In the genomic region with DNA sequence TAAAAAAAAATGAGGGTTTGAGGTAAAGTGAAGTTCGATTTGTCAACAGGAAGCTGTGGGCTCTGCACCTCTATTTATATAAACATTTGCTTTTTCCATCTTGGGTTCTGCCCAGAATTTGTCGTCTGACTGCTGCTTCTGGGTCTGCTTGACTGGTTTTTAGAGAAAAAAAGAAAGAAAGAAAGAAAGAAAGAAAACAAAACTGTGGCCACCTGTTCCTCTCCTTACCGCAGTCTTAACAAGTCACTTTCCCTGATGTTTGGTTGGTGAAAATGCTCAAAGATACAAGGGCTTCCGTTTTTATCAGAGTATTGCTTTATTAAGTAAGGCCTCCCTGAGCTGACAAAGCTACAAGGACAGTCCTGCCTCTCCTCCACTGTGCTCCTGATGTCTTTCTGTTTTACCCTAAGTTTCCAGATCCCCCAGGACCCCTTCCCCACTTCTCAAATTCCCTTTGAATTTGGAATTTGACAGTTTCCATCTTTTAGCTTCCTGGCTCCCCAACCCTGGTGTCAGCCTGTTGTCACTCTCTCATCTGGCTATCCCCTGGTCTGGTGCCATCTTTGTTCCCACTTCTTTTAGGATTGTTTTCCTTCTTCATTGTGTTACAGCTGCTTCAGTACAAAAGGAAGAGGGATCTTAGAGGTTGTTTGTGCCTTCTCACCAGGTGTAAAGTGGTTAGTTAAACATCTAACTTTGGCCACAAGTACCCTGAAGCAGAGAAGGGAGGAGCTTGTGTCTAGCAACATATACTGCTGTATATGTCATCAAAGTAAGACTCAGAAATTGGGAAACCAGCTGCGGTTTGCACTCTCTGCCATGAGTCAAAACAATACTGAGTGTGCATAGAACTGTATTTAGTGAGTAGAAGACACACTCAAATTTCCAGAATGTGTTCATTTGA, we compare ENCODE assay signal across 9 cellular contexts. TPM values are rescaled to one million over a fixed set of nuclear protein-coding genes. Genes with fewer than 3 reads are reported as not detected.
DNase-seq lines count a peak whose midpoint lies in the region; ATAC-seq and TF ChIP-seq lines count a peak whose summit lies in the region.
"Had no signal": no experiment of that assay in that cellular context is flagged by ENCODE, and none has a peak within 500 bp of the region (broad histone marks: within the 10 kb centered on the region; RNA-seq: fewer than 3 reads in every experiment).

No MANE protein-coding gene starts in this region.

- CTCF ChIA-PET in A673 (lab: Charles Lee): no interaction called here

- DNase-seq in RWPE2 (ENCODE audit: low spot score) (no peak), NCI-H128 (lab: John Stamatoyannopoulos, UW; ENCODE audit: unreplicated experiment) (no peak), midbrain (lab: John Stamatoyannopoulos, UW) (no peak), D341Med (ENCODE audit: low spot score) (no peak), A673 (ENCODE audit: low spot score) (no peak)
- DNase-seq in effector memory CD4-positive, alpha-beta T cell: peak; percentile 15 to 21 (median 19)

- ATAC-seq in GM18870 (IDR thresholded peaks at IDR 0.05; ENCODE audit: unreplicated experiment) (peak; percentile 54), HG02798 (IDR thresholded peaks at IDR 0.05; ENCODE audit: poor library complexity, unreplicated experiment) (peak; percentile 72), RWPE2 (ENCODE audit: low read depth) (0 out of 3 replicates have a peak, but pooled peaks have one; percentile 19)
- ATAC-seq: K562 had no signal

- intact Hi-C loops in A673 (cut with micrococcal nuclease; ENCODE audit: unreplicated experiment): no loop called here

- H3K4me1 ChIP-seq in RWPE2 (ENCODE audit: insufficient read depth, poor library complexity, severe bottlenecking): no peaks in the 10 kb centered on the region
- peaks cover 17% of the 10 kb centered on the region for H3K4me1 ChIP-seq in effector memory CD4-positive, alpha-beta T cell (ENCODE audit: control insufficient read depth, insufficient read depth, low read length, poor library complexity, severe bottlenecking)
- no peaks in the 10 kb centered on the region for H3K4me1 ChIP-seq in A673 (ENCODE audit: insufficient read depth, low read length, poor library complexity, severe bottlenecking)

- H3K4me3 ChIP-seq in RWPE2 (ENCODE audit: severe bottlenecking) (no peak overlapping the region), A673 (ENCODE audit: low read depth, low read length, poor library complexity, severe bottlenecking) (no peak overlapping the region)
- H3K4me3 ChIP-seq in effector memory CD4-positive, alpha-beta T cell (ENCODE audit: insufficient read depth, low read depth, low read length, poor library complexity, severe bottlenecking): peak overlapping the region; percentile 1
- H3K4me3 ChIP-seq: K562 had no signal

- H3K27me3 ChIP-seq in RWPE2 (ENCODE audit: insufficient read depth, poor library complexity, severe bottlenecking) (no peaks in the 10 kb centered on the region), A673 (replicated peaks; ENCODE audit: insufficient read depth, low read depth, low read length, poor library complexity) (peaks cover 6% of the 10 kb centered on the region)
- H3K27me3 ChIP-seq in effector memory CD4-positive, alpha-beta T cell (replicated peaks; ENCODE audit: control insufficient read depth, insufficient read depth, low read length, poor library complexity, severe bottlenecking): no peaks in the 10 kb centered on the region

- H3K27ac ChIP-seq in RWPE2 (ENCODE audit: poor library complexity, severe bottlenecking) (no peak overlapping the region), A673 (ENCODE audit: low read depth, low read length, poor library complexity, severe bottlenecking) (no peak overlapping the region)
- H3K27ac ChIP-seq in effector memory CD4-positive, alpha-beta T cell (ENCODE audit: insufficient read depth, low read length, poor library complexity, severe bottlenecking): peak overlapping the region; percentile 53

- POLR2A ChIA-PET in A673 (lab: Charles Lee; ENCODE audit: low non-redundant PET): no interaction called here

- TF ChIP-seq CTCF in RWPE2 (IDR thresholded peaks at IDR 0.05; ENCODE audit: poor library complexity, severe bottlenecking): no peak
- no peak for TF ChIP-seq CTCF in A673 (conservative IDR thresholded peaks at IDR 0.05; ENCODE audit: low read depth, low read length)

- no peaks in the 10 kb centered on the region for H3K9me3 ChIP-seq in RWPE2 (ENCODE audit: severe bottlenecking)
- H3K9me3 ChIP-seq in effector memory CD4-positive, alpha-beta T cell (ENCODE audit: control insufficient read depth, low read length): no peaks in the 10 kb centered on the region
- no peaks in the 10 kb centered on the region for H3K9me3 ChIP-seq in A673 (ENCODE audit: low read depth, low read length, poor library complexity, severe bottlenecking)

- H3K36me3 ChIP-seq in RWPE2 (ENCODE audit: low read depth) (no peaks in the 10 kb centered on the region), A673 (ENCODE audit: insufficient read depth, low read length, poor library complexity, severe bottlenecking) (no peaks in the 10 kb centered on the region)
- no peaks in the 10 kb centered on the region for H3K36me3 ChIP-seq in effector memory CD4-positive, alpha-beta T cell (ENCODE audit: control insufficient read depth, insufficient read depth, low read length)

- BruUV-seq in A673 (replicated peaks; lab: Mats Ljungman, UMichigan): no TSS peak

RNA-seq across cellular contexts. Expression of gene MFAP5, which starts 18.0 kb away (rescaled TPM):
- 0.52 and 1.7 TPM in 2 replicates for total RNA-seq in A673 (2021)
- total RNA-seq: K562 had no signal

RNA-seq across cellular contexts. Expression of gene AICDA, which starts 31.9 kb away (rescaled TPM):
- total RNA-seq in A673 (2021): not detected in 2 replicates
- total RNA-seq: K562 had no signal

RNA-seq across cellular contexts. Expression of gene RIMKLB, which starts 53.2 kb away (rescaled TPM):
- total RNA-seq in A673 (2021): 21.9 and 27.2 TPM in 2 replicates

Comparison
In these comparisons a context has a peak if more than half of its experiments do, and no peak if none do; other contexts are left out.
1. ATAC-seq: peak in every context shown above with its lines; median percentile 72 in HG02798; 54 in GM18870; 19 in RWPE2.
2. DNase-seq: peak in effector memory CD4-positive, alpha-beta T cell (3 of 3); none in RWPE2 (single experiment), NCI-H128 (single experiment), midbrain (single experiment), D341Med (single experiment) and A673 (single experiment).